23 cellular contexts compared by ENCODE assay signal in the genomic region with DNA sequence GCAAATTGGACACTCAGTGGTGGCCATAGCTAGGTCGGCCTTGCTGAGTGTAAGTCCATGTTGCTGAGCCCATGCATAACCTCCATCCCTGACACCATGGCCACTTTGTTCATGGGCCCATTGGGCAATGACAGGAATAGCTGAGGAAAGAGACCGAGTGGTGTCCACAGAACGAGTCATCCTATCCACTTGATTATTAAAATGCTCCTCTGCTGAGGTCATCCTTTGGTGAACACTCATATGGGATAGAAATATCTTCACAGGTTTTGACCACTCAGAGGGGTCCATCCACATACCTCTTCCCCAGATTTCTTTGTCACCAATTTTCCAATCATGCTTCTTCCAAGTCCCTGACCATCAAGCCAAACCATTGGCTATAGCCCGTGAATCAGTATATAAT.
DNase-seq lines count a peak whose midpoint lies in the region; ATAC-seq lines count a peak whose summit lies in the region.
"Had no signal": no experiment of that assay in that cellular context is flagged by ENCODE, and none has a peak within 500 bp of the region (broad histone marks: within the 10 kb centered on the region; RNA-seq: fewer than 3 reads in every experiment).

No MANE protein-coding gene starts in this region.

- no peak for ATAC-seq in GM19328 (IDR thresholded peaks at IDR 0.05; ENCODE audit: unreplicated experiment)
- ATAC-seq: natural killer cell treated with Interleukin-12 subunit alpha and Interleukin-12 subunit beta and Interleukin-15 and Interleukin-18, amount 100 ng/mL, for 72 hours; Right ventricle myocardium inferior; stimulated activated naive CD8-positive, alpha-beta T cell treated with anti-CD3 and anti-CD28 coated beads, Interleukin-15, amount 100 ng/mL, for 72 hours had no signal

- no peak overlapping the region for H3K4me3 ChIP-seq in skeletal muscle cell (ENCODE audit: low read depth, low read length)
- H3K4me3 ChIP-seq: esophagus squamous epithelium had no signal

- peak; percentile 15 for DNase-seq in GM04504 (ENCODE audit: low read depth)
- peak; percentile 43 for DNase-seq in RKO (ENCODE audit: low spot score)
- DNase-seq in fibroblast of gingiva (ENCODE audit: low read depth) = peak; percentile 7
- peak; percentile 4 for DNase-seq in skeletal muscle cell (ENCODE audit: low read depth)
- DNase-seq in NCI-H2227 treated with DMSO at 0.1 percent for 48 hours (lab: John Stamatoyannopoulos, UW) = no peak
- DNase-seq in NCI-H2029 (lab: John Stamatoyannopoulos, UW) = no peak
- DNase-seq: activated CD4-positive, alpha-beta T cell treated with anti-CD3 and anti-CD28 coated beads, Interleukin-2, amount 10 ng/mL, durations not matched to agents 7 days and 5 days; activated CD8-positive, alpha-beta memory T cell treated with anti-CD3 and anti-CD28 coated beads, Interleukin-2, amount 50 U/mL, for 48 hours; activated gamma-delta T cell; amygdala; cerebellar nuclear complex; effector memory CD4-positive, alpha-beta T cell; esophagus squamous epithelium; KG1; kidney; mesendoderm; NCI-H1105; NCI-H510A treated with DMSO at 0.1 percent for 48 hours; stimulated activated naive CD8-positive, alpha-beta T cell treated with anti-CD3 and anti-CD28 coated beads, Interleukin-15, amount 100 ng/mL, for 72 hours; SW 1271 had no signal

Comparison
In these comparisons a context has a peak if more than half of its experiments do, and no peak if none do; other contexts are left out.
1. DNase-seq: peak in GM04504 (single experiment), RKO (single experiment), fibroblast of gingiva (single experiment) and skeletal muscle cell (single experiment); none in NCI-H2227 treated with DMSO at 0.1 percent for 48 hours (single experiment) and NCI-H2029 (single experiment).